ENCODE assay signal across 1 cellular context in the genomic region with DNA sequence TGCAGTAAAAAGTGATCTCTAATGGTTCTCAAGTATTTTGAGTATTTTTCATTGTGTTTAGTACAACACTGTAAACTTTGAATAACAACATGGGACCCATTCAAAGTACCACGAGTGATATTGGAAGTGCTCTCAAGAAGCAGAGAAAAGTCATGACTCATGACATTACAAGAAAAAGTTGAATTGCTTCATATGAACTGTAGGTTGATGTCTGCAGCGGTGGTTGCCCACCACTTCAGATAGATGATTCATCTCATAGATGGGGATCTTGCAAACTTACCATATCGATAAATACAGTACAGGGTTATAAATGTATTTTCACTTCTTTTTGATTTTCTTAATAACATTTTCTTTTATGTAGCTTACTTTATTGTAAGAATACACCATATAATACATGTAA.
TF ChIP-seq lines count a peak whose summit lies in the region.

No MANE protein-coding gene starts in this region.

TF ChIP-seq in K562, 482 proteins besides CTCF, POLR2A, EP300 and RAD21:
- TF ChIP-seq ZNF316 (IDR thresholded peaks at IDR 0.05) (0 out of 2 replicates have a peak, but pooled peaks have one; percentile 27), ZKSCAN8 (CRISPR knock-in tag; IDR thresholded peaks at IDR 0.05) (no peak)
